Comparison of ENCODE assay signal across 18 cellular contexts in the genomic region with DNA sequence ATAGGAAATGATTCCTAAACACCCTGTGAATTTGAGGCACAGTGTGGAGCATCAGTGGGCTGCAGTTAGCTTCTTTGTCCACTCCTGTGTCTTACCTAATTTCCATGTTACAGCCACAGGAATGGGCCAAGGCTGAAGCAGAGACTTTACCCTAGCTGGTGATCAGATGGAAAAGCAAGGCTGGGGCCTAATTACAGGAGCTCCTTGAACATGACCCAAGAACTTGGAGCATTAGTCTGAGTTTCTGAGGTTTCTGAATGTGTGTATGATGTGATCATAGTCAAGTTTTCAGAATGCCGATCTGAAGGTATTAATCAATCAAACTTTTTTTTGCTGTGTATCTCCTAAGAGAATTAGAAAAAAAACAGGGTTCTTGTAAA. TPM values are rescaled to one million over a fixed set of nuclear protein-coding genes. Genes with fewer than 3 reads are reported as not detected.
A peak's percentile ranks its signal among the peaks of the same experiment; 100 is the strongest.
DNase-seq lines count a peak whose midpoint lies in the region; ATAC-seq and TF ChIP-seq lines count a peak whose summit lies in the region.
"Had no signal": no experiment of that assay in that cellular context is flagged by ENCODE, and none has a peak within 500 bp of the region (broad histone marks: within the 10 kb centered on the region; RNA-seq: fewer than 3 reads in every experiment).

No MANE protein-coding gene starts in this region.

- peak overlapping the region; percentile 68 for H3K4me3 Mint-ChIP-seq in CD4-positive, alpha-beta T cell
- H3K4me3 Mint-ChIP-seq in activated T-helper 17 cell treated with anti-CD3 and anti-CD28 coated beads, Interleukin-2, amount 50 U/mL, for 72 hours, result peak overlapping the region; percentile 97
- H3K4me3 Mint-ChIP-seq: CD14-positive monocyte had no signal

- POLR2A ChIA-PET in CD4-positive, alpha-beta T cell (lab: Charles Lee), result interaction anchor here (0.6 to 6.6 kb wide), 8 partner anchors 8 to 39 kb away, joined by 3 to 66 read pairs (median 5); no protein-coding TSS in a partner anchor

- H3K27me3 Mint-ChIP-seq in CD4-positive, alpha-beta T cell, result no peaks in the 10 kb centered on the region
- H3K27me3 Mint-ChIP-seq in activated T-helper 17 cell treated with anti-CD3 and anti-CD28 coated beads, Interleukin-2, amount 50 U/mL, for 72 hours, result no peaks in the 10 kb centered on the region

- H3K79me2 ChIP-seq in hepatocyte, result peaks cover 76% of the 10 kb centered on the region

- H3K9me3 Mint-ChIP-seq in CD4-positive, alpha-beta T cell, result no peaks in the 10 kb centered on the region
- H3K9me3 Mint-ChIP-seq in activated T-helper 17 cell treated with anti-CD3 and anti-CD28 coated beads, Interleukin-2, amount 50 U/mL, for 72 hours, result no peaks in the 10 kb centered on the region
- H3K9me3 Mint-ChIP-seq: CD14-positive monocyte had no signal

- no peaks in the 10 kb centered on the region for H3K9me3 ChIP-seq in CD4-positive, alpha-beta T cell (ENCODE audit: control insufficient read depth, low read length)
- H3K9me3 ChIP-seq in hepatocyte (ENCODE audit: low read depth), result no peaks in the 10 kb centered on the region
- no peaks in the 10 kb centered on the region for H3K9me3 ChIP-seq in tibial artery
- H3K9me3 ChIP-seq: ascending aorta, prostate gland, spleen had no signal

- no peak for TF ChIP-seq CTCF in CD4-positive, alpha-beta T cell (IDR thresholded peaks at IDR 0.05)
- TF ChIP-seq CTCF in hepatocyte (IDR thresholded peaks at IDR 0.05; ENCODE audit: poor library complexity), result no peak
- no peak for TF ChIP-seq CTCF in tibial artery (IDR thresholded peaks at IDR 0.05)

- DNase-seq in DMS 273 (lab: John Stamatoyannopoulos, UW; ENCODE audit: unreplicated experiment), result peak; percentile 36
- no peak for DNase-seq in DMS 273 treated with DMSO at 0.1 percent for 48 hours (lab: John Stamatoyannopoulos, UW)
- no peak for DNase-seq in CD4-positive, alpha-beta T cell
- DNase-seq in hepatocyte (ENCODE audit: low spot score), result no peak
- no peak for DNase-seq in tibial artery
- DNase-seq in caudate nucleus (lab: John Stamatoyannopoulos, UW), result no peak
- DNase-seq in NCI-H2029 (lab: John Stamatoyannopoulos, UW), result no peak
- DNase-seq: dermis blood vessel endothelial cell, left colon, NCI-H446, spleen had no signal

- H3K27ac Mint-ChIP-seq in CD4-positive, alpha-beta T cell, result peak overlapping the region; percentile 80
- peak overlapping the region; percentile 97 for H3K27ac Mint-ChIP-seq in activated T-helper 17 cell treated with anti-CD3 and anti-CD28 coated beads, Interleukin-2, amount 50 U/mL, for 72 hours

- H3K36me3 ChIP-seq in hepatocyte (replicated peaks; ENCODE audit: insufficient read depth, low read depth) (no peaks in the 10 kb centered on the region), tibial artery (no peaks in the 10 kb centered on the region)
- H3K36me3 ChIP-seq: ascending aorta, prostate gland had no signal

- peaks cover 40% of the 10 kb centered on the region for H3K36me3 Mint-ChIP-seq in CD4-positive, alpha-beta T cell (ENCODE audit: low read depth)
- peaks cover 78% of the 10 kb centered on the region for H3K36me3 Mint-ChIP-seq in activated T-helper 17 cell treated with anti-CD3 and anti-CD28 coated beads, Interleukin-2, amount 50 U/mL, for 72 hours (ENCODE audit: low read depth)

- no peak for ATAC-seq in CD4-positive, alpha-beta T cell (ENCODE audit: poor library complexity)
- ATAC-seq in activated T-helper 17 cell treated with anti-CD3 and anti-CD28 coated beads, Interleukin-2, amount 50 U/mL, for 72 hours (replicated peaks), result peak; percentile 64
- ATAC-seq: esophagus mucosa, K562, left colon had no signal

- CTCF ChIA-PET in CD4-positive, alpha-beta T cell (lab: Charles Lee), result interaction anchor here (0.8 to 1.7 kb wide), 5 partner anchors 16 to 68 kb away, joined by 3 to 5 read pairs (median 4); no protein-coding TSS in a partner anchor

- H3K4me1 ChIP-seq in hepatocyte (ENCODE audit: insufficient read depth) (peaks cover 59% of the 10 kb centered on the region), tibial artery (peaks cover 0 to 81% (median 14%) of the 10 kb centered on the region in 4 donors)
- H3K4me1 ChIP-seq: prostate gland had no signal

- no peak overlapping the region for H3K4me2 ChIP-seq in hepatocyte

- H3K4me3 ChIP-seq in hepatocyte, result no peak overlapping the region
- H3K4me3 ChIP-seq in tibial artery, result no peak overlapping the region
- H3K4me3 ChIP-seq: ascending aorta, K562, prostate gland, spleen had no signal

- H3K9me2 ChIP-seq in hepatocyte (replicated peaks; ENCODE audit: insufficient read depth), result no peaks in the 10 kb centered on the region

- no peaks in the 10 kb centered on the region for H3K27me3 ChIP-seq in CD4-positive, alpha-beta T cell (ENCODE audit: control insufficient read depth, insufficient read depth, low read length)
- H3K27me3 ChIP-seq in hepatocyte (no peaks in the 10 kb centered on the region), tibial artery (no peaks in the 10 kb centered on the region)
- H3K27me3 ChIP-seq: ascending aorta, spleen had no signal

- no peak overlapping the region for H2AFZ ChIP-seq in hepatocyte

- peaks cover 3% of the 10 kb centered on the region for H4K20me1 ChIP-seq in hepatocyte (ENCODE audit: insufficient read depth, poor library complexity, severe bottlenecking)

- H3K4me1 Mint-ChIP-seq in CD4-positive, alpha-beta T cell (ENCODE audit: low read depth), result peaks cover 94% of the 10 kb centered on the region
- H3K4me1 Mint-ChIP-seq in activated T-helper 17 cell treated with anti-CD3 and anti-CD28 coated beads, Interleukin-2, amount 50 U/mL, for 72 hours, result peaks cover 75% of the 10 kb centered on the region

- no peak overlapping the region for H3K27ac ChIP-seq in CD4-positive, alpha-beta T cell (ENCODE audit: low read depth, low read length)
- H3K27ac ChIP-seq in hepatocyte, result peak overlapping the region; percentile 5
- H3K27ac ChIP-seq in tibial artery, result no peak overlapping the region
- H3K27ac ChIP-seq in caudate nucleus (ENCODE audit: low read depth, low read length), result no peak overlapping the region
- H3K27ac ChIP-seq: 22Rv1, ascending aorta, prostate gland had no signal

- intact Hi-C loops in CD4-positive, alpha-beta T cell (cut with DNase I, micrococcal nuclease), result no loop called here
- intact Hi-C loops in tibial artery (cut with DNase I; ENCODE audit: low total_unique reads), result no loop called here

- 85% methylated on average over 1 of the region's 1 CpG for WGBS in hepatocyte (ENCODE audit: low lambda C conversion rate, missing lambda C conversion rate)

RNA-seq across cellular contexts. Expression of a gene that starts 18.0 kb away (rescaled TPM):
- total RNA-seq in CD4-positive, alpha-beta T cell, result 100 to 1,000 TPM; 203 to 207 TPM
- total RNA-seq in activated T-helper 17 cell treated with anti-CD3 and anti-CD28 coated beads, Interleukin-2, amount 50 U/mL, for 72 hours, result 10 to 100 TPM; 67.0 to 85.7 TPM
- 21.7 and 27.8 TPM in 2 replicates for total RNA-seq in hepatocyte
- polyA plus RNA-seq in hepatocyte, result 8.9 and 9.2 TPM in 2 replicates
